8 cellular contexts compared by ENCODE assay signal in genomic region chr3:116614795-116615362, GRCh38.
DNase-seq lines count a peak whose midpoint lies in the region; ATAC-seq and TF ChIP-seq lines count a peak whose summit lies in the region.

No MANE protein-coding gene starts in this region.

- H3K9me2 ChIP-seq in DOHH2 (replicated peaks; ENCODE audit: control insufficient read depth, low read length) (no peaks in the 10 kb centered on the region), PC-9 (ENCODE audit: insufficient read depth) (no peaks in the 10 kb centered on the region)

- H3K36me3 Mint-ChIP-seq in naive thymus-derived CD4-positive, alpha-beta T cell, result no peaks in the 10 kb centered on the region

- peaks cover 0 to 14% (median 2%) of the 10 kb centered on the region in 11 donors for H3K9me3 Mint-ChIP-seq in naive thymus-derived CD4-positive, alpha-beta T cell

- H3K4me2 ChIP-seq in DOHH2 (ENCODE audit: low read length), result no peak overlapping the region
- no peak overlapping the region for H3K4me2 ChIP-seq in PC-9

- ATAC-seq in HG02588 (IDR thresholded peaks at IDR 0.05; ENCODE audit: unreplicated experiment) (no peak), HG03025 (IDR thresholded peaks at IDR 0.05; ENCODE audit: low FRiP score, unreplicated experiment) (no peak)
- ATAC-seq in naive thymus-derived CD4-positive, alpha-beta T cell, result no peak

- no peaks in the 10 kb centered on the region for H4K20me1 ChIP-seq in DOHH2 (ENCODE audit: control insufficient read depth, insufficient read depth, low read depth, low read length)
- H4K20me1 ChIP-seq in PC-9 (ENCODE audit: insufficient read depth), result no peaks in the 10 kb centered on the region

- CTCF ChIA-PET in PC-9 (lab: Charles Lee), result interaction anchor here (0.6 kb wide), 1 partner anchor 841 kb away, joined by 4 read pairs; no protein-coding TSS in a partner anchor
- CTCF ChIA-PET in naive thymus-derived CD4-positive, alpha-beta T cell (lab: Charles Lee), result no interaction called here

- no peak overlapping the region for H3K27ac ChIP-seq in DOHH2 (ENCODE audit: low read depth, low read length)
- H3K27ac ChIP-seq in PC-9, result no peak overlapping the region
- no peak overlapping the region for H3K27ac ChIP-seq in naive thymus-derived CD4-positive, alpha-beta T cell (ENCODE audit: low read depth, low read length)

- H3K4me1 Mint-ChIP-seq in naive thymus-derived CD4-positive, alpha-beta T cell, result no peaks in the 10 kb centered on the region

- no peak overlapping the region for H3K4me3 Mint-ChIP-seq in naive thymus-derived CD4-positive, alpha-beta T cell

- H3F3A ChIP-seq in DOHH2 (ENCODE audit: control insufficient read depth, insufficient read depth) (no peaks in the 10 kb centered on the region), PC-9 (ENCODE audit: insufficient read depth, low read depth) (no peaks in the 10 kb centered on the region)

- no TSS peak for BruUV-seq in PC-9 (replicated peaks; lab: Mats Ljungman, UMichigan)

- H3K27me3 ChIP-seq in DOHH2 (ENCODE audit: control insufficient read depth, low read length) (no peaks in the 10 kb centered on the region), H7 (ENCODE audit: control insufficient read depth, insufficient read depth, low read length) (no peaks in the 10 kb centered on the region), PC-9 (ENCODE audit: insufficient read depth, low read depth) (0 out of 2 replicates have a peak, but pooled peaks cover 4% of the 10 kb centered on the region), kidney epithelial cell (ENCODE audit: control insufficient read depth, insufficient read depth, low read length) (no peaks in the 10 kb centered on the region)
- H3K27me3 ChIP-seq in naive thymus-derived CD4-positive, alpha-beta T cell (ENCODE audit: control insufficient read depth in 2 of 2, insufficient read depth in 2 of 2, low read length in 2 of 2), result no peaks in the 10 kb centered on the region

- no peak overlapping the region for H2AFZ ChIP-seq in PC-9

- intact Hi-C loops in PC-9 (cut with micrococcal nuclease; ENCODE audit: unreplicated experiment), result no loop called here
- intact Hi-C loops in naive thymus-derived CD4-positive, alpha-beta T cell (cut with micrococcal nuclease), result no loop called here

- H3K27me3 Mint-ChIP-seq in naive thymus-derived CD4-positive, alpha-beta T cell, result no peaks in the 10 kb centered on the region

- TF ChIP-seq CTCF in DOHH2 (IDR thresholded peaks at IDR 0.05; ENCODE audit: low read depth, low read length, poor library complexity, severe bottlenecking) (peak; percentile 50), PC-9 (conservative IDR thresholded peaks at IDR 0.05) (peak; percentile 51), kidney epithelial cell (IDR thresholded peaks at IDR 0.05; ENCODE audit: insufficient read depth, low read length, poor library complexity, severe bottlenecking) (peak; percentile 49)

- no peaks in the 10 kb centered on the region for H3K9me3 ChIP-seq in DOHH2 (ENCODE audit: control insufficient read depth, insufficient read depth, low read length)
- no peaks in the 10 kb centered on the region for H3K9me3 ChIP-seq in PC-9 (ENCODE audit: insufficient read depth, low read depth)
- H3K9me3 ChIP-seq in naive thymus-derived CD4-positive, alpha-beta T cell (ENCODE audit: control insufficient read depth in 2 of 3, low read length in 3 of 3), result no peaks in the 10 kb centered on the region

- DNase-seq in H7, result peak; percentile 10
- no peak for DNase-seq in PC-9
- DNase-seq in kidney epithelial cell (ENCODE audit: low read depth), result no peak
- no peak for DNase-seq in naive thymus-derived CD4-positive, alpha-beta T cell
- no peak for DNase-seq in dermis blood vessel endothelial cell

- POLR2A ChIA-PET in PC-9 (lab: Charles Lee; ENCODE audit: unreplicated experiment), result no interaction called here
- POLR2A ChIA-PET in naive thymus-derived CD4-positive, alpha-beta T cell (lab: Charles Lee), result no interaction called here

- H3K79me2 ChIP-seq in DOHH2 (ENCODE audit: control insufficient read depth, low read length) (no peaks in the 10 kb centered on the region), PC-9 (ENCODE audit: low read depth) (no peaks in the 10 kb centered on the region)

- H3K27ac Mint-ChIP-seq in naive thymus-derived CD4-positive, alpha-beta T cell, result no peak overlapping the region

- H3K36me3 ChIP-seq in DOHH2 (ENCODE audit: control insufficient read depth, low read length), result no peaks in the 10 kb centered on the region
- H3K36me3 ChIP-seq in H7 (replicated peaks; ENCODE audit: control insufficient read depth, insufficient read depth, low read length), result no peaks in the 10 kb centered on the region
- no peaks in the 10 kb centered on the region for H3K36me3 ChIP-seq in PC-9 (ENCODE audit: low read depth)
- H3K36me3 ChIP-seq in kidney epithelial cell (ENCODE audit: control insufficient read depth, insufficient read depth, low read length), result no peaks in the 10 kb centered on the region
- no peaks in the 10 kb centered on the region for H3K36me3 ChIP-seq in naive thymus-derived CD4-positive, alpha-beta T cell (ENCODE audit: control insufficient read depth in 2 of 3, insufficient read depth in 3 of 3, low read length in 3 of 3)

- H3K4me1 ChIP-seq in DOHH2 (ENCODE audit: control insufficient read depth, low read length) (no peaks in the 10 kb centered on the region), PC-9 (replicated peaks; ENCODE audit: insufficient read depth) (no peaks in the 10 kb centered on the region)
- no peaks in the 10 kb centered on the region for H3K4me1 ChIP-seq in naive thymus-derived CD4-positive, alpha-beta T cell (ENCODE audit: control insufficient read depth in 2 of 2, insufficient read depth in 2 of 2, low read length in 2 of 2)

- H3K4me3 ChIP-seq in DOHH2 (ENCODE audit: low read length) (no peak overlapping the region), H7 (ENCODE audit: insufficient read depth, low read depth, low read length) (no peak overlapping the region), PC-9 (no peak overlapping the region), kidney epithelial cell (ENCODE audit: low read depth, low read length) (no peak overlapping the region)
- H3K4me3 ChIP-seq in naive thymus-derived CD4-positive, alpha-beta T cell (ENCODE audit: low read length), result no peak overlapping the region
